ENCODE assay signal across 8 cellular contexts in the genomic region with DNA sequence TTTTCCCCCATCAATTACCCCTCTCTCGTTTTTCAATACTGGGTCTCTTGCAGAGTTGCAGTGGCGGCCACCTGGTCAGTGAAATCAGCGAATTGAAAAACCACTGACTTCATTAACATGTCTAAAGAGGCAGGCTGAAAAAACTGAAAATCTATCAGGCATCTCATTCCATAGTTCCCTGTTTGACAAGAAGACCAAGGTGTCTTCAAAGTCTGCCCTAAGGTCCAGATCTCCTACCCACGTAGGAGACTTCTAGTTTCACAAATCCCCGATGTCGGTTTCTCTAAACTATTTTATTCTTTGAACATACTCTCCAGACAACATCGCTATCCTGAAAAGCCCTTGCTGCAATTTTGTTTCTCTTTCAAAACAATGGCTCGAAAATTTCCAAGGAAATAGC. TPM values are rescaled to one million over a fixed set of nuclear protein-coding genes. Genes with fewer than 3 reads are reported as not detected.
DNase-seq lines count a peak whose midpoint lies in the region.

No MANE protein-coding gene starts in this region.

- peaks cover 50% of the 10 kb centered on the region for H3K4me1 Mint-ChIP-seq in T-helper 2 cell treated with Interferon-gamma antibody and Interleukin-4, amounts not matched to agents 5 μg/mL and 100 μg/mL, for 36 hours (ENCODE audit: low read depth)
- H3K4me1 Mint-ChIP-seq in activated CD4-positive, alpha-beta memory T cell treated with anti-CD3 and anti-CD28 coated beads, Interleukin-2, amount 10 ng/mL, durations not matched to agents 7 days and 5 days, result peaks cover 63% of the 10 kb centered on the region
- H3K4me1 Mint-ChIP-seq in immature natural killer cell, result peaks cover 58 to 73% of the 10 kb centered on the region in 2 donors

- peak overlapping the region; percentile 92 for H3K27ac Mint-ChIP-seq in T-helper 2 cell treated with Interferon-gamma antibody and Interleukin-4, amounts not matched to agents 5 μg/mL and 100 μg/mL, for 36 hours
- H3K27ac Mint-ChIP-seq in activated CD4-positive, alpha-beta memory T cell treated with anti-CD3 and anti-CD28 coated beads, Interleukin-2, amount 10 ng/mL, durations not matched to agents 7 days and 5 days, result peak overlapping the region; percentile 99
- H3K27ac Mint-ChIP-seq in immature natural killer cell, result peak overlapping the region; percentile 95 to 99 (median 96)

- H3K27ac ChIP-seq in temporal lobe (ENCODE audit: low read depth, low read length), result peak overlapping the region; percentile 76

- H3K27me3 Mint-ChIP-seq in T-helper 2 cell treated with Interferon-gamma antibody and Interleukin-4, amounts not matched to agents 5 μg/mL and 100 μg/mL, for 36 hours (ENCODE audit: low read depth), result peaks cover 4% of the 10 kb centered on the region
- no peaks in the 10 kb centered on the region for H3K27me3 Mint-ChIP-seq in activated CD4-positive, alpha-beta memory T cell treated with anti-CD3 and anti-CD28 coated beads, Interleukin-2, amount 10 ng/mL, durations not matched to agents 7 days and 5 days
- H3K27me3 Mint-ChIP-seq in immature natural killer cell (ENCODE audit: low read depth in 3 of 3), result peaks cover 30 to 36% (median 32%) of the 10 kb centered on the region in 3 donors

- POLR2A ChIA-PET in activated CD4-positive, alpha-beta memory T cell treated with anti-CD3 and anti-CD28 coated beads, Interleukin-2, amount 10 ng/mL, durations not matched to agents 7 days and 5 days (lab: Charles Lee), result interaction anchor here (1.7 to 16.4 kb wide), 12 partner anchors 9 to 393 kb away, joined by 5 to 561 read pairs (median 27); a partner anchor contains a TSS

- peaks cover 67% of the 10 kb centered on the region for H3K36me3 Mint-ChIP-seq in T-helper 2 cell treated with Interferon-gamma antibody and Interleukin-4, amounts not matched to agents 5 μg/mL and 100 μg/mL, for 36 hours (ENCODE audit: low read depth)
- H3K36me3 Mint-ChIP-seq in activated CD4-positive, alpha-beta memory T cell treated with anti-CD3 and anti-CD28 coated beads, Interleukin-2, amount 10 ng/mL, durations not matched to agents 7 days and 5 days (ENCODE audit: low read depth), result peaks cover 70% of the 10 kb centered on the region
- peaks cover 7 to 26% (median 20%) of the 10 kb centered on the region in 3 donors for H3K36me3 Mint-ChIP-seq in immature natural killer cell

- DNase-seq in T-helper 2 cell treated with Interferon-gamma antibody and Interleukin-4, amounts not matched to agents 5 μg/mL and 100 μg/mL, for 36 hours (ENCODE audit: low spot score), result no peak
- DNase-seq in T-helper 2 cell, result no peak
- DNase-seq in activated CD4-positive, alpha-beta memory T cell treated with anti-CD3 and anti-CD28 coated beads, Interleukin-2, amount 10 ng/mL, durations not matched to agents 7 days and 5 days, result no peak
- DNase-seq in immature natural killer cell, result no peak
- DNase-seq in NOMO-1 (lab: John Stamatoyannopoulos, UW; ENCODE audit: unreplicated experiment in 2 of 2), result no peak
- no peak for DNase-seq in Kasumi-1 (lab: John Stamatoyannopoulos, UW)
- DNase-seq in effector CD8-positive, alpha-beta T cell (lab: John Stamatoyannopoulos, UW), result no peak

- no peaks in the 10 kb centered on the region for H3K9me3 Mint-ChIP-seq in T-helper 2 cell treated with Interferon-gamma antibody and Interleukin-4, amounts not matched to agents 5 μg/mL and 100 μg/mL, for 36 hours
- H3K9me3 Mint-ChIP-seq in activated CD4-positive, alpha-beta memory T cell treated with anti-CD3 and anti-CD28 coated beads, Interleukin-2, amount 10 ng/mL, durations not matched to agents 7 days and 5 days, result peaks cover 2% of the 10 kb centered on the region
- no peaks in the 10 kb centered on the region for H3K9me3 Mint-ChIP-seq in immature natural killer cell

- peak overlapping the region; percentile 93 for H3K4me3 Mint-ChIP-seq in T-helper 2 cell treated with Interferon-gamma antibody and Interleukin-4, amounts not matched to agents 5 μg/mL and 100 μg/mL, for 36 hours
- peak overlapping the region; percentile 84 for H3K4me3 Mint-ChIP-seq in activated CD4-positive, alpha-beta memory T cell treated with anti-CD3 and anti-CD28 coated beads, Interleukin-2, amount 10 ng/mL, durations not matched to agents 7 days and 5 days
- peak overlapping the region; percentile 94 to 100 (median 97) for H3K4me3 Mint-ChIP-seq in immature natural killer cell

- CTCF ChIA-PET in activated CD4-positive, alpha-beta memory T cell treated with anti-CD3 and anti-CD28 coated beads, Interleukin-2, amount 10 ng/mL, durations not matched to agents 7 days and 5 days (lab: Charles Lee), result interaction anchor here (0.8 to 25.8 kb wide), 4 partner anchors 11 to 174 kb away, joined by 3 to 626 read pairs (median 14); a partner anchor contains a TSS

RNA-seq across cellular contexts. Expression of a gene that starts 0.8 kb away (rescaled TPM):
- 1,000 to 10,000 TPM; 1,162 to 1,172 TPM for total RNA-seq in activated CD4-positive, alpha-beta memory T cell treated with anti-CD3 and anti-CD28 coated beads, Interleukin-2, amount 10 ng/mL, durations not matched to agents 7 days and 5 days
- polyA plus RNA-seq in immature natural killer cell, result 100 to 1,000 TPM in 1 of 3 donors, 10 to 100 TPM in 2; 80.8 to 215 (median 84.0) TPM
- total RNA-seq in temporal lobe, result 989 TPM

RNA-seq across cellular contexts. Expression of a gene that starts 2.3 kb away (rescaled TPM):
- 10 to 100 TPM; 49.7 to 54.6 TPM for total RNA-seq in activated CD4-positive, alpha-beta memory T cell treated with anti-CD3 and anti-CD28 coated beads, Interleukin-2, amount 10 ng/mL, durations not matched to agents 7 days and 5 days
- 10 to 100 TPM in 1 of 3 donors, 1 to 10 TPM in 1, not detected in 1; 3.0 to 16.5 TPM for polyA plus RNA-seq in immature natural killer cell
- total RNA-seq in temporal lobe, result 7.9 TPM

RNA-seq across cellular contexts. Expression of a gene that starts 23.1 kb away (rescaled TPM):
- 100 to 1,000 TPM; 125 to 131 TPM for total RNA-seq in activated CD4-positive, alpha-beta memory T cell treated with anti-CD3 and anti-CD28 coated beads, Interleukin-2, amount 10 ng/mL, durations not matched to agents 7 days and 5 days
- polyA plus RNA-seq in immature natural killer cell, result 100 to 1,000 TPM; 148 to 214 (median 174) TPM
- 49.9 TPM for total RNA-seq in temporal lobe

RNA-seq across cellular contexts. Expression of a gene that starts 25.0 kb away (rescaled TPM):
- total RNA-seq in activated CD4-positive, alpha-beta memory T cell treated with anti-CD3 and anti-CD28 coated beads, Interleukin-2, amount 10 ng/mL, durations not matched to agents 7 days and 5 days, result 10 to 100 TPM; 11.2 to 13.1 TPM
- polyA plus RNA-seq in immature natural killer cell, result 1 to 10 TPM; 1.0 to 2.7 (median 1.6) TPM
- total RNA-seq in temporal lobe, result 1.7 TPM

RNA-seq across cellular contexts. Expression of a gene that starts 28.6 kb away (rescaled TPM):
- total RNA-seq in activated CD4-positive, alpha-beta memory T cell treated with anti-CD3 and anti-CD28 coated beads, Interleukin-2, amount 10 ng/mL, durations not matched to agents 7 days and 5 days, result 10 to 100 TPM; 40.5 to 41.1 TPM
- polyA plus RNA-seq in immature natural killer cell, result 10 to 100 TPM in 1 of 3 donors, 1 to 10 TPM in 2; 6.7 to 20.1 (median 8.4) TPM
- 1.5 TPM for total RNA-seq in temporal lobe
